Comparison of ENCODE assay signal across 14 cellular contexts in the genomic region with DNA sequence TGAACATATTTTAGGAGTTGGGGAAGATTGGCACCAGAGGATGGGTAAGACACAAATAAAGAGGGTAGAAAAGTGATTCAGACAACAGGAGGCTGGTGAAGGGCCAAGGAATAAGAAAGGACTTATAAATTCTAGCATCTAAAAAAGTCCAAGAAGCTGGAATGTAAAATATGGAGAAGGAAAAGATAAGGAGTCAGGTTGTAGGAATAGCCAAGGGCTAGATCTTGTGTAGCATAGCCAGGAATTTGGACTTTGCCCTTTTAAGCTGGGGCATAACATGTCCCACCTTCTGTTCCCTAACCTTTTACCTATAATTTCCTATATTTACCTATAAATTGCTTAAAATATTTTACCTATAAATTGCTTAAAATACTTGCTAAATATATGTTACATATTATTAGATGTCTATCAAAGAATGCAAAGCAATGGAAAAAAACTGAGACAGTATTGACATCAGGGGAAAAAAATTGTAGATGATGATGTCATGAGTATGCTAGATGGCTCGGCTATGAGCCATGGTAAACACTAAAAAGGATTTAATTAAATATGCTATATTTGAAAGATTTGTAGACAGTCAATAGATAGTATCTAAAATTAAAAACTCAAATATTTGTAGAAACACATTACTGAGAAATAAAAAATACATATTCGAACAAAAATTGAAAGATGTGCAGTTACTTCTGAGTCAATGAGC.
DNase-seq lines count a peak whose midpoint lies in the region; ATAC-seq, FAIRE-seq and TF ChIP-seq lines count a peak whose summit lies in the region.
"Had no signal": no experiment of that assay in that cellular context is flagged by ENCODE, and none has a peak within 500 bp of the region (broad histone marks: within the 10 kb centered on the region; RNA-seq: fewer than 3 reads in every experiment).

No MANE protein-coding gene starts in this region.

- H3K27me3 ChIP-seq in HepG2 (ENCODE audit: control insufficient read depth in 1 of 2, insufficient read depth in 2 of 2, low read length in 2 of 2) (no peaks in the 10 kb centered on the region), right lobe of liver (no peaks in the 10 kb centered on the region), SJSA1 (replicated peaks) (no peaks in the 10 kb centered on the region)
- H3K27me3 ChIP-seq: dorsolateral prefrontal cortex had no signal

- no peak overlapping the region for H3K9ac ChIP-seq in HepG2 (ENCODE audit: insufficient read depth, low read depth, low read length)

- intact Hi-C loops in HepG2 (cut with micrococcal nuclease; ENCODE audit: unreplicated experiment) = no loop called here
- intact Hi-C loops in right lobe of liver (cut with DNase I) = no loop called here

- TF ChIP-seq CTCF in HepG2 (CRISPR knock-in tag; IDR thresholded peaks at IDR 0.05) (no peak), right lobe of liver (IDR thresholded peaks at IDR 0.05) (no peak)

- TF ChIP-seq RAD21 in HepG2 (CRISPR knock-in tag; IDR thresholded peaks at IDR 0.05) = no peak

- no peak overlapping the region for H2AFZ ChIP-seq in HepG2 (ENCODE audit: low read length)

- CTCF ChIA-PET in HepG2 (lab: Yijun Ruan, JAX; ENCODE audit: low intra/inter-chr PET ratio, low total read pairs) = no interaction called here

- H3K79me2 ChIP-seq in HepG2 (ENCODE audit: insufficient read depth, low read length) = no peaks in the 10 kb centered on the region

- FAIRE-seq in HepG2 (lab: Jason Lieb, UNC) = no peak

- H4K20me1 ChIP-seq in HepG2 (ENCODE audit: insufficient read depth, low read length) = no peaks in the 10 kb centered on the region

- DNase-seq in HepG2 (ENCODE audit: low spot score) (no peak), right lobe of liver (no peak), SJSA1 (ENCODE audit: low read depth in 1 of 2, low spot score in 2 of 2) (no peak), epithelial cell of prostate (ENCODE audit: low read depth, low spot score) (no peak), substantia nigra (lab: John Stamatoyannopoulos, UW) (no peak), NCI-H446 treated with DMSO at 0.1 percent for 48 hours (lab: John Stamatoyannopoulos, UW) (no peak)
- no peak for DNase-seq in activated CD8-positive, alpha-beta memory T cell treated with anti-CD3 and anti-CD28 coated beads, Interleukin-2, amount 50 U/mL, for 4 hours
- DNase-seq: dorsolateral prefrontal cortex, left ventricle myocardium inferior, NCI-H1436, NCI-H345 had no signal

- H3K27ac ChIP-seq in HepG2 (ENCODE audit: extremely low read length, insufficient read depth, low read length) (no peak overlapping the region), right lobe of liver (no peak overlapping the region), SJSA1 (peak overlapping the region; percentile 79), epithelial cell of prostate (peak overlapping the region; percentile 96), substantia nigra (ENCODE audit: low read depth, low read length, poor library complexity, severe bottlenecking) (no peak overlapping the region)
- H3K27ac ChIP-seq: dorsolateral prefrontal cortex, left ventricle myocardium inferior, prostate gland had no signal

- no TSS peak for BruUV-seq in HepG2 (replicated peaks; lab: Mats Ljungman, UMichigan)

- H3K4me1 ChIP-seq in HepG2 (ENCODE audit: insufficient read depth, low read length) (no peaks in the 10 kb centered on the region), right lobe of liver (peaks cover 0 to 9% (median 0%) of the 10 kb centered on the region in 4 donors), SJSA1 (replicated peaks) (peaks cover 13% of the 10 kb centered on the region)
- H3K4me1 ChIP-seq: left ventricle myocardium inferior, prostate gland had no signal

- H3K4me3 ChIP-seq in HepG2 (replicated peaks in 1 of 3; ENCODE audit: insufficient read depth in 1 of 3, low read depth in 2 of 3, low read length in 3 of 3) (no peak overlapping the region), right lobe of liver (no peak overlapping the region), SJSA1 (no peak overlapping the region)
- H3K4me3 ChIP-seq: dorsolateral prefrontal cortex, left ventricle myocardium inferior, prostate gland had no signal

- TF ChIP-seq POLR2A in HepG2 (IDR thresholded peaks at IDR 0.05; ENCODE audit: insufficient read depth in 1 of 2, low read depth in 2 of 2, low read length in 2 of 2) = no peak
- no peak for TF ChIP-seq POLR2A in right lobe of liver (IDR thresholded peaks at IDR 0.05)

- POLR2A ChIA-PET in HepG2 (lab: Yijun Ruan, JAX) = no interaction called here

- no peak for TF ChIP-seq EP300 in HepG2 (IDR thresholded peaks at IDR 0.05; ENCODE audit: low read depth in 2 of 2, low read length in 2 of 2)
- TF ChIP-seq EP300 in HepG2 (CRISPR knock-in tag; IDR thresholded peaks at IDR 0.05; ENCODE audit: borderline replicate concordance) = no peak

- H3K9me3 ChIP-seq in HepG2 (ENCODE audit: low read length) (peaks cover 23% of the 10 kb centered on the region), right lobe of liver (no peaks in the 10 kb centered on the region), SJSA1 (replicated peaks) (peaks cover 3% of the 10 kb centered on the region; the same call in 1 of the 2 replicates)
- H3K9me3 ChIP-seq: prostate gland had no signal

- in situ Hi-C loops in HepG2 (cut with HindIII; ENCODE audit: extremely low pct_ligation_motif_present, low pct_unique_long_range_greater_than_20kb) = loop anchor here (25.0 kb wide), 1 partner anchor 1216 kb away; no protein-coding TSS in a partner anchor

- no peak for ATAC-seq in HepG2
- no peak for ATAC-seq in right lobe of liver
- ATAC-seq in GM21390 (IDR thresholded peaks at IDR 0.05; ENCODE audit: unreplicated experiment) = no peak
- ATAC-seq: Right ventricle myocardium inferior had no signal

- H3K36me3 ChIP-seq in HepG2 (replicated peaks in 1 of 2; ENCODE audit: control insufficient read depth in 1 of 2, insufficient read depth in 2 of 2, low read length in 2 of 2) (no peaks in the 10 kb centered on the region), right lobe of liver (no peaks in the 10 kb centered on the region), SJSA1 (no peaks in the 10 kb centered on the region)
- H3K36me3 ChIP-seq: left ventricle myocardium inferior, prostate gland had no signal

- 19% methylated on average over 2 of the region's 2 CpGs for WGBS in HepG2 (ENCODE audit: low lambda C conversion rate)
- WGBS in right lobe of liver (ENCODE audit: insufficient coverage, low coverage, low lambda C conversion rate, missing lambda C conversion rate) = 64% methylated on average over 2 of the region's 2 CpGs

- no peak overlapping the region for H3K4me2 ChIP-seq in HepG2 (ENCODE audit: low read depth, low read length)

TF ChIP-seq in HepG2, 621 proteins besides CTCF, POLR2A, EP300 and RAD21:
- no peak for TF ChIP-seq MEIS1 (CRISPR knock-in tag; IDR thresholded peaks at IDR 0.05; ENCODE audit: borderline replicate concordance)
- TF ChIP-seq ZNF883 (CRISPR knock-in tag; IDR thresholded peaks at IDR 0.05; ENCODE audit: not compliant biosample characterization) = no peak
- no peak for TF ChIP-seq POLR2AphosphoS5 (IDR thresholded peaks at IDR 0.05; ENCODE audit: low read depth, low read length)
- peak; percentile 75 for TF ChIP-seq ATF7 (IDR thresholded peaks at IDR 0.05)
- TF ChIP-seq ATF7 (CRISPR knock-in tag; IDR thresholded peaks at IDR 0.05) = no peak
- TF ChIP-seq RBFOX2 (IDR thresholded peaks at IDR 0.05; ENCODE audit: low read depth, low read length) = no peak
- no peak for TF ChIP-seq CHD4 (IDR thresholded peaks at IDR 0.05; ENCODE audit: borderline replicate concordance, low read length)

Comparison
In these comparisons a context has a peak if more than half of its experiments do, and no peak if none do; other contexts are left out.
1. H3K27ac ChIP-seq: peak in SJSA1 (single experiment) and epithelial cell of prostate (single experiment); none in HepG2 (single experiment), right lobe of liver (0 of 3) and substantia nigra (single experiment).